ENCODE assay signal across 8 cellular contexts in genomic region chr1:148151911-148152391, GRCh38. TPM values are rescaled to one million over a fixed set of nuclear protein-coding genes. Genes with fewer than 3 reads are reported as not detected.
DNase-seq lines count a peak whose midpoint lies in the region; ATAC-seq lines count a peak whose summit lies in the region.
"Not testable (repeated sequence)": the region's sequence is repeated elsewhere in the genome, so short reads cannot be mapped to it uniquely, and the experiment has no call there.

NBPF11 (minus strand) TSS chr1:148152281; CDS start chr1:148127003, 25,278 bp downstream.

- peak within 1 kb of the TSS; percentile 63 to 74 for H3K4me3 ChIP-seq in stomach smooth muscle (ENCODE audit: low read length in 2 of 2)

- intact Hi-C loops in activated naive CD4-positive, alpha-beta T cell treated with anti-CD3 and anti-CD28 coated beads for 36 hours (cut with micrococcal nuclease): not testable (repeated sequence)

- peak within 1 kb of the TSS; percentile 42 to 58 for H3K9ac ChIP-seq in stomach smooth muscle (ENCODE audit: low read length in 2 of 2)

- H3K9me3 Mint-ChIP-seq in activated naive CD4-positive, alpha-beta T cell treated with anti-CD3 and anti-CD28 coated beads for 36 hours: not testable (repeated sequence)

- H3K4me3 Mint-ChIP-seq in activated naive CD4-positive, alpha-beta T cell treated with anti-CD3 and anti-CD28 coated beads for 36 hours: peak within 1 kb of the TSS; percentile 96

- H3K27ac ChIP-seq in stomach smooth muscle (ENCODE audit: low read length): not testable (repeated sequence)

- peak within 1 kb of the TSS; percentile 88 for H3K27ac Mint-ChIP-seq in activated naive CD4-positive, alpha-beta T cell treated with anti-CD3 and anti-CD28 coated beads for 36 hours

- not testable (repeated sequence) for H3K4me1 ChIP-seq in stomach smooth muscle (ENCODE audit: control insufficient read depth, insufficient read depth, low read length)

- peak; percentile 82 for ATAC-seq in HG02678 (IDR thresholded peaks at IDR 0.05; ENCODE audit: unreplicated experiment)

- DNase-seq in GF-D8 (lab: John Stamatoyannopoulos, UW) (peak; percentile 37), NCI-H128 (lab: John Stamatoyannopoulos, UW; ENCODE audit: unreplicated experiment) (peak; percentile 50), SKM-1 treated with dmso at 0.1 percent for 144 hours (lab: John Stamatoyannopoulos, UW; ENCODE audit: unreplicated experiment) (peak; percentile 70), globus pallidus (ENCODE audit: low spot score) (peak; percentile 64), occipital lobe (lab: John Stamatoyannopoulos, UW) (peak; percentile 68)
- peak; percentile 89 for DNase-seq in activated naive CD4-positive, alpha-beta T cell treated with anti-CD3 and anti-CD28 coated beads for 36 hours

- CTCF ChIA-PET in activated naive CD4-positive, alpha-beta T cell treated with anti-CD3 and anti-CD28 coated beads for 36 hours (lab: Charles Lee): not testable (repeated sequence)

- H3K4me1 Mint-ChIP-seq in activated naive CD4-positive, alpha-beta T cell treated with anti-CD3 and anti-CD28 coated beads for 36 hours (ENCODE audit: low read depth): peaks cover 14% of the 10 kb centered on the region

- H3K9me3 ChIP-seq in stomach smooth muscle (ENCODE audit: control insufficient read depth in 2 of 2, low read length in 2 of 2): not testable (repeated sequence)

- not testable (repeated sequence) for H3K27me3 ChIP-seq in stomach smooth muscle (ENCODE audit: control insufficient read depth in 1 of 2, insufficient read depth in 2 of 2, low read length in 2 of 2)

- not testable (repeated sequence) for H3K36me3 Mint-ChIP-seq in activated naive CD4-positive, alpha-beta T cell treated with anti-CD3 and anti-CD28 coated beads for 36 hours (ENCODE audit: low read depth)

- not testable (repeated sequence) for H3K36me3 ChIP-seq in stomach smooth muscle (ENCODE audit: control insufficient read depth in 2 of 2, insufficient read depth in 2 of 2, low read length in 2 of 2)

- not testable (repeated sequence) for H3K27me3 Mint-ChIP-seq in activated naive CD4-positive, alpha-beta T cell treated with anti-CD3 and anti-CD28 coated beads for 36 hours (ENCODE audit: low read depth)

RNA-seq across cellular contexts. Expression of gene NBPF11, which starts in this region (rescaled TPM):
- 1 to 10 TPM; 6.7 to 7.3 TPM for total RNA-seq in activated naive CD4-positive, alpha-beta T cell treated with anti-CD3 and anti-CD28 coated beads for 36 hours
- total RNA-seq in occipital lobe: 12.0 TPM

Comparison
In these comparisons a context has a peak if more than half of its experiments do, and no peak if none do; other contexts are left out.
1. DNase-seq: peak in every context shown above with its lines; median percentile 89 in activated naive CD4-positive, alpha-beta T cell treated with anti-CD3 and anti-CD28 coated beads for 36 hours; 70 in SKM-1 treated with dmso at 0.1 percent for 144 hours; 68 in occipital lobe; 64 in globus pallidus; 50 in NCI-H128; 37 in GF-D8.